1 cellular context compared by ENCODE assay signal in genomic region chr11:68099474-68100405, GRCh38.
TF ChIP-seq lines count a peak whose summit lies in the region.

No MANE protein-coding gene starts in this region.

TF ChIP-seq in HepG2, 621 proteins besides CTCF, POLR2A, EP300 and RAD21 (continued from another document and continues in another):
- TF ChIP-seq TFDP2 (CRISPR knock-in tag; IDR thresholded peaks at IDR 0.05): no peak
- TF ChIP-seq PATZ1 (CRISPR knock-in tag; IDR thresholded peaks at IDR 0.05): peak; percentile 62; the same call in 1 of the 2 replicates
- no peak for TF ChIP-seq MLXIP (CRISPR knock-in tag; IDR thresholded peaks at IDR 0.05; ENCODE audit: borderline replicate concordance)
- TF ChIP-seq ZNF292 (CRISPR knock-in tag; IDR thresholded peaks at IDR 0.05; ENCODE audit: borderline replicate concordance, low read depth): peak; percentile 59; the same call in 1 of the 2 replicates
- TF ChIP-seq U2AF2 (IDR thresholded peaks at IDR 0.05; ENCODE audit: low read depth, low read length): no peak
- TF ChIP-seq ZNF230 (CRISPR knock-in tag; IDR thresholded peaks at IDR 0.05): peak; percentile 76; the same call in 1 of the 2 replicates
- no peak for TF ChIP-seq NFE2 (CRISPR knock-in tag; IDR thresholded peaks at IDR 0.05)
- peak; percentile 88 for TF ChIP-seq ZNF232 (CRISPR knock-in tag; IDR thresholded peaks at IDR 0.05; ENCODE audit: borderline replicate concordance)
- TF ChIP-seq HDAC6 (IDR thresholded peaks at IDR 0.05; ENCODE audit: low read depth, low read length): no peak
- peak in 1 of 2 experiments; percentile 84; a peak in 2 of 4 replicates for TF ChIP-seq KLF16 (CRISPR knock-in tag; IDR thresholded peaks at IDR 0.05)
- peak; percentile 97 for TF ChIP-seq ZNF503 (CRISPR knock-in tag; IDR thresholded peaks at IDR 0.05)
- TF ChIP-seq ZFP1 (CRISPR knock-in tag; IDR thresholded peaks at IDR 0.05): peak; percentile 69
- TF ChIP-seq NR3C1 (CRISPR knock-in tag; IDR thresholded peaks at IDR 0.05): no peak
- no peak for TF ChIP-seq SIN3B (IDR thresholded peaks at IDR 0.05; ENCODE audit: low read length)
- no peak for TF ChIP-seq ISX (CRISPR knock-in tag; conservative IDR thresholded peaks at IDR 0.05)
- no peak for TF ChIP-seq CBX1 (IDR thresholded peaks at IDR 0.05; ENCODE audit: low read depth)
- TF ChIP-seq IRF9 (CRISPR knock-in tag; IDR thresholded peaks at IDR 0.05; ENCODE audit: borderline replicate concordance): no peak
- no peak for TF ChIP-seq ONECUT2 (CRISPR knock-in tag; IDR thresholded peaks at IDR 0.05)
- no peak for TF ChIP-seq E2F2 (CRISPR knock-in tag; IDR thresholded peaks at IDR 0.05; ENCODE audit: borderline replicate concordance)
- no peak for TF ChIP-seq ZNF142 (CRISPR knock-in tag; IDR thresholded peaks at IDR 0.05)
- TF ChIP-seq EEA1 (CRISPR knock-in tag; IDR thresholded peaks at IDR 0.05; ENCODE audit: borderline replicate concordance): no peak
- TF ChIP-seq ZNF737 (CRISPR knock-in tag; IDR thresholded peaks at IDR 0.05; ENCODE audit: borderline replicate concordance): no peak
- no peak for TF ChIP-seq ZNF260 (CRISPR knock-in tag; IDR thresholded peaks at IDR 0.05; ENCODE audit: borderline replicate concordance, low read depth)
- no peak for TF ChIP-seq ZMYM2 (CRISPR knock-in tag; IDR thresholded peaks at IDR 0.05)
- TF ChIP-seq RORA (CRISPR knock-in tag; IDR thresholded peaks at IDR 0.05): no peak
- TF ChIP-seq ARID5B (CRISPR knock-in tag; IDR thresholded peaks at IDR 0.05): peak; percentile 91
- TF ChIP-seq NFIC (IDR thresholded peaks at IDR 0.05; ENCODE audit: low read length): peak; percentile 97
- peak; percentile 96 for TF ChIP-seq RARA (CRISPR knock-in tag; IDR thresholded peaks at IDR 0.05)
- no peak for TF ChIP-seq ZNF337 (CRISPR knock-in tag; IDR thresholded peaks at IDR 0.05; ENCODE audit: borderline replicate concordance, low read depth)
- no peak for TF ChIP-seq PLSCR1 (CRISPR knock-in tag; IDR thresholded peaks at IDR 0.05; ENCODE audit: borderline replicate concordance)
- no peak for TF ChIP-seq ZKSCAN1 (IDR thresholded peaks at IDR 0.05; ENCODE audit: low read length)
- peak; percentile 98 for TF ChIP-seq NCOA2 (CRISPR knock-in tag; IDR thresholded peaks at IDR 0.05)
- TF ChIP-seq ATAD3A (CRISPR knock-in tag; IDR thresholded peaks at IDR 0.05): no peak
- TF ChIP-seq SSRP1 (CRISPR knock-in tag; IDR thresholded peaks at IDR 0.05): no peak
- TF ChIP-seq MTA1 (CRISPR knock-in tag; IDR thresholded peaks at IDR 0.05; ENCODE audit: borderline replicate concordance): 0 out of 2 replicates have a peak, but pooled peaks have one; percentile 54
- TF ChIP-seq MED1 (CRISPR knock-in tag; IDR thresholded peaks at IDR 0.05): peak; percentile 94
- TF ChIP-seq RFX5 (IDR thresholded peaks at IDR 0.05; ENCODE audit: low read depth, low read length): no peak
- TF ChIP-seq CHCHD3 (CRISPR knock-in tag; IDR thresholded peaks at IDR 0.05): no peak
- TF ChIP-seq IRF2 (CRISPR knock-in tag; IDR thresholded peaks at IDR 0.05): peak; percentile 79
- TF ChIP-seq RXRA (CRISPR knock-in tag; IDR thresholded peaks at IDR 0.05): peak; percentile 95
- TF ChIP-seq ZSCAN20 (CRISPR knock-in tag; IDR thresholded peaks at IDR 0.05; ENCODE audit: borderline replicate concordance): no peak
- no peak for TF ChIP-seq ZFP62 (CRISPR knock-in tag; IDR thresholded peaks at IDR 0.05)
- TF ChIP-seq CBX5 (CRISPR knock-in tag; IDR thresholded peaks at IDR 0.05; ENCODE audit: borderline replicate concordance): peak; percentile 64; the same call in 1 of the 2 replicates
